Comparison of ENCODE assay signal across 1 cellular context in genomic region chr1:247241687-247242086, GRCh38.
TF ChIP-seq lines count a peak whose summit lies in the region.

No MANE protein-coding gene starts in this region.

TF ChIP-seq in A549, 52 proteins besides CTCF, POLR2A, EP300 and RAD21 (continued from another document):
- TF ChIP-seq EHMT2 (IDR thresholded peaks at IDR 0.05; ENCODE audit: low read depth) (no peak), GATA3 (IDR thresholded peaks at IDR 0.05; ENCODE audit: borderline replicate concordance) (no peak), FOSB (CRISPR knock-in tag; IDR thresholded peaks at IDR 0.05) (no peak), HEYL (CRISPR knock-in tag; IDR thresholded peaks at IDR 0.05) (no peak), ZFP36 (IDR thresholded peaks at IDR 0.05; ENCODE audit: borderline replicate concordance, partially characterized antibody) (no peak), CHD4 (IDR thresholded peaks at IDR 0.05; ENCODE audit: borderline replicate concordance) (no peak), RNF2 (IDR thresholded peaks at IDR 0.05; ENCODE audit: borderline replicate concordance, low read depth) (no peak), NFE2L2 (conservative IDR thresholded peaks at IDR 0.05; ENCODE audit: low read length) (no peak), PBX3 (IDR thresholded peaks at IDR 0.05) (no peak), JUN (IDR thresholded peaks at IDR 0.05) (no peak), ZSCAN20 (CRISPR knock-in tag; IDR thresholded peaks at IDR 0.05) (no peak)
TF ChIP-seq in A549: peak in this region for 0.
